ENCODE assay signal across 8 cellular contexts in genomic region chr14:104149617-104150141, GRCh38. TPM values are rescaled to one million over a fixed set of nuclear protein-coding genes. Genes with fewer than 3 reads are reported as not detected.
A peak's percentile ranks its signal among the peaks of the same experiment; 100 is the strongest.
DNase-seq lines count a peak whose midpoint lies in the region; ATAC-seq and TF ChIP-seq lines count a peak whose summit lies in the region.
"Had no signal": no experiment of that assay in that cellular context is flagged by ENCODE, and none has a peak within 500 bp of the region (broad histone marks: within the 10 kb centered on the region; RNA-seq: fewer than 3 reads in every experiment).

No MANE protein-coding gene starts in this region.

- H3K4me1 ChIP-seq in HAP-1 (peaks cover 8% of the 10 kb centered on the region), neural progenitor cell (peaks cover 41% of the 10 kb centered on the region), Caco-2 (no peaks in the 10 kb centered on the region)

- TF ChIP-seq CTCF in endothelial cell (IDR thresholded peaks at IDR 0.05; ENCODE audit: unreplicated experiment) (no peak), neural progenitor cell (IDR thresholded peaks at IDR 0.05) (no peak), Caco-2 (IDR thresholded peaks at IDR 0.05; ENCODE audit: insufficient read depth in 1 of 2, low read depth in 1 of 2, low read length in 1 of 2, severe bottlenecking in 1 of 2, unreplicated experiment in 1 of 2) (no peak)

- H3K4me1 Mint-ChIP-seq in endothelial cell (ENCODE audit: unreplicated experiment) (peaks cover 20% of the 10 kb centered on the region), neural progenitor cell (peaks cover 26% of the 10 kb centered on the region), Caco-2 (ENCODE audit: low read depth, unreplicated experiment) (no peaks in the 10 kb centered on the region), T-helper 17 cell (peaks cover 7% of the 10 kb centered on the region)
- H3K4me1 Mint-ChIP-seq: memory B cell had no signal

- peaks cover 20% of the 10 kb centered on the region for H3F3A ChIP-seq in neural progenitor cell (ENCODE audit: low read depth)

- peak overlapping the region; percentile 70 for H3K4me2 ChIP-seq in neural progenitor cell

- POLR2A ChIA-PET in Caco-2 (lab: Charles Lee) = no interaction called here

- H3K4me3 Mint-ChIP-seq in endothelial cell (ENCODE audit: unreplicated experiment) (no peak overlapping the region), neural progenitor cell (no peak overlapping the region), Caco-2 (ENCODE audit: unreplicated experiment) (no peak overlapping the region), T-helper 17 cell (no peak overlapping the region)
- H3K4me3 Mint-ChIP-seq: memory B cell had no signal

- H3K27ac Mint-ChIP-seq in endothelial cell (ENCODE audit: unreplicated experiment) = no peak overlapping the region
- no peak overlapping the region for H3K27ac Mint-ChIP-seq in neural progenitor cell
- H3K27ac Mint-ChIP-seq in Caco-2 (ENCODE audit: unreplicated experiment) = no peak overlapping the region
- H3K27ac Mint-ChIP-seq in T-helper 17 cell = no peak overlapping the region
- H3K27ac Mint-ChIP-seq: memory B cell had no signal

- CTCF ChIA-PET in Caco-2 (lab: Charles Lee) = no interaction called here

- ATAC-seq in T-helper 17 cell (no peak), GM21515 (IDR thresholded peaks at IDR 0.05; ENCODE audit: unreplicated experiment) (no peak)

- peaks cover 55% of the 10 kb centered on the region for H4K20me1 ChIP-seq in neural progenitor cell (ENCODE audit: low read depth)

- H3K9me3 Mint-ChIP-seq in endothelial cell (ENCODE audit: unreplicated experiment) (no peaks in the 10 kb centered on the region), neural progenitor cell (no peaks in the 10 kb centered on the region), Caco-2 (ENCODE audit: unreplicated experiment) (no peaks in the 10 kb centered on the region)
- H3K9me3 Mint-ChIP-seq: memory B cell had no signal

- H3K9me3 ChIP-seq in HAP-1 (no peaks in the 10 kb centered on the region), neural progenitor cell (ENCODE audit: low read depth) (no peaks in the 10 kb centered on the region), Caco-2 (no peaks in the 10 kb centered on the region), T-helper 17 cell (ENCODE audit: control insufficient read depth, low read length, poor library complexity, severe bottlenecking) (no peaks in the 10 kb centered on the region)

- H3K27me3 Mint-ChIP-seq in endothelial cell (ENCODE audit: unreplicated experiment) (peaks cover 7% of the 10 kb centered on the region), neural progenitor cell (ENCODE audit: insufficient read depth, low read depth) (peaks cover 7% of the 10 kb centered on the region), Caco-2 (ENCODE audit: insufficient read depth, unreplicated experiment) (peaks cover 9% of the 10 kb centered on the region), T-helper 17 cell (peaks cover 9% of the 10 kb centered on the region)

- no peak overlapping the region for H3K9ac ChIP-seq in neural progenitor cell

- DNase-seq in HAP-1 (ENCODE audit: low spot score in 2 of 2) (peak; percentile 29 to 70), NCI-H524 (lab: John Stamatoyannopoulos, UW) (peak; percentile 80 to 88), endothelial cell (ENCODE audit: low spot score) (peak; percentile 55), neural progenitor cell (ENCODE audit: low spot score) (peak; percentile 87), Caco-2 (no peak), T-helper 17 cell (no peak)

- intact Hi-C loops in Caco-2 (cut with micrococcal nuclease; ENCODE audit: unreplicated experiment) = no loop called here

- H3K36me3 Mint-ChIP-seq in endothelial cell (ENCODE audit: low read depth, unreplicated experiment) (peaks cover 7% of the 10 kb centered on the region), neural progenitor cell (no peaks in the 10 kb centered on the region), Caco-2 (ENCODE audit: insufficient read depth, unreplicated experiment) (no peaks in the 10 kb centered on the region), T-helper 17 cell (ENCODE audit: low read depth) (no peaks in the 10 kb centered on the region)
- H3K36me3 Mint-ChIP-seq: memory B cell had no signal

- H3K4me3 ChIP-seq in HAP-1 (no peak overlapping the region), neural progenitor cell (no peak overlapping the region), Caco-2 (ENCODE audit: low read depth, low read length) (no peak overlapping the region)

- in situ Hi-C loops in HAP-1 (cut with MboI; ENCODE audit: low sequenced_read_pairs) = no loop called here

- H3K27me3 ChIP-seq in HAP-1 (ENCODE audit: low read depth) (no peaks in the 10 kb centered on the region), neural progenitor cell (no peaks in the 10 kb centered on the region), Caco-2 (replicated peaks; ENCODE audit: control insufficient read depth, insufficient read depth, low read length) (no peaks in the 10 kb centered on the region)

- H3K79me2 ChIP-seq in neural progenitor cell (ENCODE audit: low read depth) = peaks cover 57% of the 10 kb centered on the region

- BruUV-seq in Caco-2 (replicated peaks; lab: Mats Ljungman, UMichigan) = no TSS peak

- no peak overlapping the region for H3K27ac ChIP-seq in neural progenitor cell

- H2AFZ ChIP-seq in neural progenitor cell (replicated peaks) = no peak overlapping the region

- H3K36me3 ChIP-seq in HAP-1 (replicated peaks) (peaks cover 3% of the 10 kb centered on the region; the same call in 1 of the 2 replicates), neural progenitor cell (no peaks in the 10 kb centered on the region), Caco-2 (ENCODE audit: control insufficient read depth, insufficient read depth, low read length) (no peaks in the 10 kb centered on the region)

RNA-seq across cellular contexts. Expression of gene KIF26A, which starts 11.3 kb away (rescaled TPM):
- total RNA-seq in endothelial cell (ENCODE audit: unreplicated experiment) = 96.9 TPM
- 6.1 and 40.2 TPM in 2 replicates for total RNA-seq in neural progenitor cell (ENCODE audit: low replicate concordance)
- total RNA-seq in Caco-2 (2022) = 4.2 and 5.5 TPM in 2 replicates
- 1 to 10 TPM; 3.9 to 4.7 TPM for total RNA-seq in T-helper 17 cell

Comparison
In these comparisons a context has a peak if more than half of its experiments do, and no peak if none do; other contexts are left out.
1. DNase-seq: peak in HAP-1 (2 of 2), NCI-H524 (2 of 2), endothelial cell (single experiment) and neural progenitor cell (single experiment); none in Caco-2 (0 of 2) and T-helper 17 cell (0 of 3).